Comparison of ENCODE assay signal across 8 cellular contexts in genomic region chr17:57747221-57748017, GRCh38. TPM values are rescaled to one million over a fixed set of nuclear protein-coding genes. Genes with fewer than 3 reads are reported as not detected.
DNase-seq lines count a peak whose midpoint lies in the region; ATAC-seq, FAIRE-seq and TF ChIP-seq lines count a peak whose summit lies in the region.

No MANE protein-coding gene starts in this region.

- ATAC-seq in activated CD8-positive, alpha-beta T cell treated with anti-CD3 and anti-CD28 coated beads, Interleukin-2, amount 10 ng/mL, durations not matched to agents 7 days and 5 days: peak; percentile 77
- no peak for ATAC-seq in HG02852 (IDR thresholded peaks at IDR 0.05; ENCODE audit: unreplicated experiment)

- no peaks in the 10 kb centered on the region for H3K4me1 ChIP-seq in esophagus squamous epithelium

- H3K36me3 Mint-ChIP-seq in activated CD8-positive, alpha-beta T cell treated with anti-CD3 and anti-CD28 coated beads, Interleukin-2, amount 10 ng/mL, durations not matched to agents 7 days and 5 days (ENCODE audit: low read depth): no peaks in the 10 kb centered on the region
- no peaks in the 10 kb centered on the region for H3K36me3 Mint-ChIP-seq in nephron (ENCODE audit: low read depth)

- no peaks in the 10 kb centered on the region for H3K9me3 ChIP-seq in esophagus squamous epithelium

- POLR2A ChIA-PET in activated CD8-positive, alpha-beta T cell treated with anti-CD3 and anti-CD28 coated beads, Interleukin-2, amount 10 ng/mL, durations not matched to agents 7 days and 5 days (lab: Charles Lee): no interaction called here

- no peak for TF ChIP-seq POLR2A in esophagus squamous epithelium (IDR thresholded peaks at IDR 0.05)

- no peaks in the 10 kb centered on the region for H3K9me3 Mint-ChIP-seq in activated CD8-positive, alpha-beta T cell treated with anti-CD3 and anti-CD28 coated beads, Interleukin-2, amount 10 ng/mL, durations not matched to agents 7 days and 5 days (ENCODE audit: insufficient read depth)
- no peaks in the 10 kb centered on the region for H3K9me3 Mint-ChIP-seq in nephron

- DNase-seq in CMK (ENCODE audit: low read depth) (peak; percentile 41), HFF-Myc (ENCODE audit: extremely low read depth, low read depth) (peak; percentile 37), NCI-H69 (lab: John Stamatoyannopoulos, UW) (peak; percentile 87), esophagus squamous epithelium (lab: John Stamatoyannopoulos, UW) (no peak), urothelium cell line (ENCODE audit: low spot score) (peak; percentile 81)
- peak; percentile 68 for DNase-seq in activated CD8-positive, alpha-beta T cell treated with anti-CD3 and anti-CD28 coated beads, Interleukin-2, amount 10 ng/mL, durations not matched to agents 7 days and 5 days

- H3K27ac ChIP-seq in esophagus squamous epithelium: no peak overlapping the region

- intact Hi-C loops in esophagus squamous epithelium (cut with DNase I): loop anchor here (5.0 to 10.0 kb wide), 3 partner anchors 153 to 613 kb away; no protein-coding TSS in a partner anchor

- H3K27me3 ChIP-seq in esophagus squamous epithelium: peaks cover 0 to 50% (median 0%) of the 10 kb centered on the region in 4 donors

- H3K27ac Mint-ChIP-seq in activated CD8-positive, alpha-beta T cell treated with anti-CD3 and anti-CD28 coated beads, Interleukin-2, amount 10 ng/mL, durations not matched to agents 7 days and 5 days: no peak overlapping the region
- H3K27ac Mint-ChIP-seq in nephron: no peak overlapping the region

- 21 to 28% methylated on average over 6 of the region's 6 CpGs for WGBS in esophagus squamous epithelium, 2 donors

- H3K27me3 Mint-ChIP-seq in activated CD8-positive, alpha-beta T cell treated with anti-CD3 and anti-CD28 coated beads, Interleukin-2, amount 10 ng/mL, durations not matched to agents 7 days and 5 days (ENCODE audit: low read depth): peaks cover 7% of the 10 kb centered on the region
- H3K27me3 Mint-ChIP-seq in nephron (ENCODE audit: low read depth): peaks cover 46% of the 10 kb centered on the region

- no peaks in the 10 kb centered on the region for H3K36me3 ChIP-seq in esophagus squamous epithelium

- FAIRE-seq in urothelium cell line (lab: Jason Lieb, UNC): peak; percentile 93

- no peak overlapping the region for H3K4me3 ChIP-seq in HFF-Myc (replicated peaks; ENCODE audit: low read depth, low read length)
- no peak overlapping the region for H3K4me3 ChIP-seq in esophagus squamous epithelium

- CTCF ChIA-PET in activated CD8-positive, alpha-beta T cell treated with anti-CD3 and anti-CD28 coated beads, Interleukin-2, amount 10 ng/mL, durations not matched to agents 7 days and 5 days (lab: Charles Lee): interaction anchor here (0.5 to 3.0 kb wide), 35 partner anchors 8 to 928 kb away, joined by 3 to 33 read pairs (median 3); partner anchors contain the start of gene AKAP1

- H3K4me1 Mint-ChIP-seq in activated CD8-positive, alpha-beta T cell treated with anti-CD3 and anti-CD28 coated beads, Interleukin-2, amount 10 ng/mL, durations not matched to agents 7 days and 5 days (ENCODE audit: low read depth): peaks cover 29% of the 10 kb centered on the region
- peaks cover 23% of the 10 kb centered on the region for H3K4me1 Mint-ChIP-seq in nephron

- H3K4me3 Mint-ChIP-seq in activated CD8-positive, alpha-beta T cell treated with anti-CD3 and anti-CD28 coated beads, Interleukin-2, amount 10 ng/mL, durations not matched to agents 7 days and 5 days: no peak overlapping the region
- H3K4me3 Mint-ChIP-seq in nephron: no peak overlapping the region

- TF ChIP-seq CTCF in HFF-Myc (IDR thresholded peaks at IDR 0.05; ENCODE audit: low read depth, low read length, missing control alignments): peak; percentile 80
- peak; percentile 36 to 73 (median 64) for TF ChIP-seq CTCF in esophagus squamous epithelium (IDR thresholded peaks at IDR 0.05)
- TF ChIP-seq CTCF in nephron (IDR thresholded peaks at IDR 0.05; ENCODE audit: unreplicated experiment in 3 of 3): peak; percentile 77 to 80 (median 78)

RNA-seq across cellular contexts. Expression of gene CCDC182, which starts 2.3 kb away (rescaled TPM):
- total RNA-seq in activated CD8-positive, alpha-beta T cell treated with anti-CD3 and anti-CD28 coated beads, Interleukin-2, amount 10 ng/mL, durations not matched to agents 7 days and 5 days: not detected
- total RNA-seq in esophagus squamous epithelium: not detected
